Comparison of ENCODE assay signal across 20 cellular contexts in the genomic region with DNA sequence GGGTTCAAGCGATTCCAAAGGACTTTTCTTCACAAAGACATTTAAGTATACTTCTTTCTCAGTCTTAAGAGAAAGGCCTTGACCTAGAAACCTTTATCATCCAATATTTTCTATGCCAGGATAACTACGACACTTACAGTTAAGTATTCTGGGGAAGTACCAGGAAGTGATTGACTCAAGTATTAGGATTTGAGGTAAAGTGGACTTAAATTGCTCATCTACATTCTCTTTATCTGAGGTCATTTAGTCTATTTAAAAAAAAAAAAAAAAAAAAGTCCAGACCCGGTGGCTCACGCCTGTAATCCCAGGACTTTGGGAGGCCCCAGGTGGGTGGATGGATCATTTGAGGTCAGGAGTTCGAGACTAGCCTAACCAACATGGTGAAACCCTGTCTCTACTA.
"Had no signal": no experiment of that assay in that cellular context is flagged by ENCODE, and none has a peak within 500 bp of the region (broad histone marks: within the 10 kb centered on the region; RNA-seq: fewer than 3 reads in every experiment).

No MANE protein-coding gene starts in this region.

- H3K4me1 ChIP-seq: uterus had no signal

- DNase-seq: activated B cell treated with CpG ODN at 0.5 μM for 24 hours; activated CD4-positive, alpha-beta memory T cell treated with anti-CD3 and anti-CD28 coated beads for 36 hours; activated CD4-positive, alpha-beta T cell treated with anti-CD3 and anti-CD28 coated beads for 4 hours; activated CD8-positive, alpha-beta memory T cell treated with anti-CD3 and anti-CD28 coated beads, Interleukin-2, amount 10 ng/mL, durations not matched to agents 7 days and 5 days; activated naive CD4-positive, alpha-beta T cell treated with anti-CD3 and anti-CD28 coated beads for 36 hours; activated T-cell treated with anti-CD3 and anti-CD28 coated beads, Interleukin-2, amount 50 U/mL, for 1 hour; anterior cingulate cortex; cerebellar nuclear complex; effector CD8-positive, alpha-beta T cell; esophagus squamous epithelium; glutamatergic neuron; kidney; left ventricle myocardium superior; mucosa of descending colon; naive B cell; stimulated activated naive CD4-positive, alpha-beta T cell; T-cell; uterus had no signal

- ATAC-seq: activated CD8-positive, alpha-beta memory T cell treated with anti-CD3 and anti-CD28 coated beads, Interleukin-2, amount 10 ng/mL, durations not matched to agents 7 days and 5 days; left ventricle myocardium superior; mucosa of descending colon; T-cell had no signal

- H3K36me3 ChIP-seq: tibial nerve, uterus had no signal

- H3K4me3 ChIP-seq: esophagus squamous epithelium, mucosa of descending colon, tibial nerve, uterus had no signal

- H3K27me3 ChIP-seq: esophagus squamous epithelium, tibial nerve, uterus had no signal

- H3K9me3 ChIP-seq: esophagus squamous epithelium, mucosa of descending colon, tibial nerve, uterus had no signal

- H3K27ac ChIP-seq: esophagus squamous epithelium, tibial nerve, uterus had no signal

- FAIRE-seq: endothelial cell of umbilical vein, kidney had no signal
